In the genomic region with DNA sequence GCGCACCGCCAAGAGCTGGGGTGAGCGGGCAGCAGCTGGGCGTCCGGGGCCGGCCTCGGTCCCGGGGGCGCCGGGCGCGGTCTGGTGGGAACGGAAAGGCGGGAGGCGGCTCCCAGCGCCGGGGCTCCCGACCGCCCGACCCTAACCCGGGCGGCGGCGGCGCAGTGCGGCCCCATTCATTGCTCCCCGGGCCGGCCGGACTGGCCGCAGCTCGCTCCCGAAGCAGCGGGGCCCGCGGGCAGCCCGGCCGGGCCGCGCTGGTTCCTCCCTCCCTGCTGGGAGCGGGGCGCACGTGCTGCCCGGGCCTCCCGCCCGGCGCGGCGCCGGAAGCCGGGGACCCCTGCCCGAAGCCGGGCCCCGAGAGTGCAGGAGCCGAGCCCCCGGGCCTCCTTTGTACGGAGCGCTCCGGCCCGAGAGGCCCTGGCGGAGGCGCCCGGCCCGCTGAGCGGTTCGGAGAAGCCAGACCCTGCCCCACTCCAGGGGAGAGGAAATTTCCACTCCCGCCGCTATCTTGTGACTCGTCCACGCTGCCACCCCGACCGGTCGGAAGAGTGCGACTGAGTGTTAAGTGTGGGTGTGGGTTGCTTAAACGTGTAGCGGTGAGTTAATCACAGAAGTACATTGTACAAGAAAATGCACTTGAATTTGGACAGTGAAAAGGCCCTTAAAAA, we compare ENCODE assay signal across 1 cellular context.
TF ChIP-seq lines count a peak whose summit lies in the region.

No MANE protein-coding gene starts in this region.

TF ChIP-seq in HepG2, 621 proteins besides CTCF, POLR2A, EP300 and RAD21 (continued from another document and continues in another):
- TF ChIP-seq, protein P1, sequence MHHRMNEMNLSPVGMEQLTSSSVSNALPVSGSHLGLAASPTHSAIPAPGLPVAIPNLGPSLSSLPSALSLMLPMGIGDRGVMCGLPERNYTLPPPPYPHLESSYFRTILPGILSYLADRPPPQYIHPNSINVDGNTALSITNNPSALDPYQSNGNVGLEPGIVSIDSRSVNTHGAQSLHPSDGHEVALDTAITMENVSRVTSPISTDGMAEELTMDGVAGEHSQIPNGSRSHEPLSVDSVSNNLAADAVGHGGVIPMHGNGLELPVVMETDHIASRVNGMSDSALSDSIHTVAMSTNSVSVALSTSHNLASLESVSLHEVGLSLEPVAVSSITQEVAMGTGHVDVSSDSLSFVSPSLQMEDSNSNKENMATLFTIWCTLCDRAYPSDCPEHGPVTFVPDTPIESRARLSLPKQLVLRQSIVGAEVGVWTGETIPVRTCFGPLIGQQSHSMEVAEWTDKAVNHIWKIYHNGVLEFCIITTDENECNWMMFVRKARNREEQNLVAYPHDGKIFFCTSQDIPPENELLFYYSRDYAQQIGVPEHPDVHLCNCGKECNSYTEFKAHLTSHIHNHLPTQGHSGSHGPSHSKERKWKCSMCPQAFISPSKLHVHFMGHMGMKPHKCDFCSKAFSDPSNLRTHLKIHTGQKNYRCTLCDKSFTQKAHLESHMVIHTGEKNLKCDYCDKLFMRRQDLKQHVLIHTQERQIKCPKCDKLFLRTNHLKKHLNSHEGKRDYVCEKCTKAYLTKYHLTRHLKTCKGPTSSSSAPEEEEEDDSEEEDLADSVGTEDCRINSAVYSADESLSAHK (CRISPR knock-in tag; IDR thresholded peaks at IDR 0.05; ENCODE audit: borderline replicate concordance), result no peak
- peak; percentile 37; the same call in 1 of the 3 replicates for TF ChIP-seq MXI1 (IDR thresholded peaks at IDR 0.05; ENCODE audit: borderline replicate concordance, low read depth, low read length)
- no peak for TF ChIP-seq JARID2 (CRISPR knock-in tag; IDR thresholded peaks at IDR 0.05; ENCODE audit: insufficient replicate concordance)
- no peak for TF ChIP-seq TARDBP (CRISPR knock-in tag; IDR thresholded peaks at IDR 0.05)
- TF ChIP-seq ZFP36L2 (CRISPR knock-in tag; IDR thresholded peaks at IDR 0.05), result no peak
- TF ChIP-seq, protein P2, sequence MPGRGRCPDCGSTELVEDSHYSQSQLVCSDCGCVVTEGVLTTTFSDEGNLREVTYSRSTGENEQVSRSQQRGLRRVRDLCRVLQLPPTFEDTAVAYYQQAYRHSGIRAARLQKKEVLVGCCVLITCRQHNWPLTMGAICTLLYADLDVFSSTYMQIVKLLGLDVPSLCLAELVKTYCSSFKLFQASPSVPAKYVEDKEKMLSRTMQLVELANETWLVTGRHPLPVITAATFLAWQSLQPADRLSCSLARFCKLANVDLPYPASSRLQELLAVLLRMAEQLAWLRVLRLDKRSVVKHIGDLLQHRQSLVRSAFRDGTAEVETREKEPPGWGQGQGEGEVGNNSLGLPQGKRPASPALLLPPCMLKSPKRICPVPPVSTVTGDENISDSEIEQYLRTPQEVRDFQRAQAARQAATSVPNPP (CRISPR knock-in tag; IDR thresholded peaks at IDR 0.05), result no peak
- TF ChIP-seq ARNTL (CRISPR knock-in tag; IDR thresholded peaks at IDR 0.05), result no peak
- no peak for TF ChIP-seq MBNL3 (CRISPR knock-in tag; conservative IDR thresholded peaks at IDR 0.05)
- TF ChIP-seq KDM6A (CRISPR knock-in tag; IDR thresholded peaks at IDR 0.05; ENCODE audit: low read depth), result no peak
- no peak for TF ChIP-seq ZBTB7B (CRISPR knock-in tag; IDR thresholded peaks at IDR 0.05)
- no peak for TF ChIP-seq ZNF329 (CRISPR knock-in tag; IDR thresholded peaks at IDR 0.05; ENCODE audit: low read depth)
- TF ChIP-seq, protein P3, sequence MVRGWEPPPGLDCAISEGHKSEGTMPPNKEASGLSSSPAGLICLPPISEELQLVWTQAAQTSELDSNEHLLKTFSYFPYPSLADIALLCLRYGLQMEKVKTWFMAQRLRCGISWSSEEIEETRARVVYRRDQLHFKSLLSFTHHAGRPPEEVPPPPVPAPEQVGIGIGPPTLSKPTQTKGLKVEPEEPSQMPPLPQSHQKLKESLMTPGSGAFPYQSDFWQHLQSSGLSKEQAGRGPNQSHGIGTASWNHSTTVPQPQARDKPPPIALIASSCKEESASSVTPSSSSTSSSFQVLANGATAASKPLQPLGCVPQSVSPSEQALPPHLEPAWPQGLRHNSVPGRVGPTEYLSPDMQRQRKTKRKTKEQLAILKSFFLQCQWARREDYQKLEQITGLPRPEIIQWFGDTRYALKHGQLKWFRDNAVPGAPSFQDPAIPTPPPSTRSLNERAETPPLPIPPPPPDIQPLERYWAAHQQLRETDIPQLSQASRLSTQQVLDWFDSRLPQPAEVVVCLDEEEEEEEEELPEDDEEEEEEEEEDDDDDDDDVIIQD (CRISPR knock-in tag; IDR thresholded peaks at IDR 0.05; ENCODE audit: low read depth), result no peak
- TF ChIP-seq, protein P4, sequence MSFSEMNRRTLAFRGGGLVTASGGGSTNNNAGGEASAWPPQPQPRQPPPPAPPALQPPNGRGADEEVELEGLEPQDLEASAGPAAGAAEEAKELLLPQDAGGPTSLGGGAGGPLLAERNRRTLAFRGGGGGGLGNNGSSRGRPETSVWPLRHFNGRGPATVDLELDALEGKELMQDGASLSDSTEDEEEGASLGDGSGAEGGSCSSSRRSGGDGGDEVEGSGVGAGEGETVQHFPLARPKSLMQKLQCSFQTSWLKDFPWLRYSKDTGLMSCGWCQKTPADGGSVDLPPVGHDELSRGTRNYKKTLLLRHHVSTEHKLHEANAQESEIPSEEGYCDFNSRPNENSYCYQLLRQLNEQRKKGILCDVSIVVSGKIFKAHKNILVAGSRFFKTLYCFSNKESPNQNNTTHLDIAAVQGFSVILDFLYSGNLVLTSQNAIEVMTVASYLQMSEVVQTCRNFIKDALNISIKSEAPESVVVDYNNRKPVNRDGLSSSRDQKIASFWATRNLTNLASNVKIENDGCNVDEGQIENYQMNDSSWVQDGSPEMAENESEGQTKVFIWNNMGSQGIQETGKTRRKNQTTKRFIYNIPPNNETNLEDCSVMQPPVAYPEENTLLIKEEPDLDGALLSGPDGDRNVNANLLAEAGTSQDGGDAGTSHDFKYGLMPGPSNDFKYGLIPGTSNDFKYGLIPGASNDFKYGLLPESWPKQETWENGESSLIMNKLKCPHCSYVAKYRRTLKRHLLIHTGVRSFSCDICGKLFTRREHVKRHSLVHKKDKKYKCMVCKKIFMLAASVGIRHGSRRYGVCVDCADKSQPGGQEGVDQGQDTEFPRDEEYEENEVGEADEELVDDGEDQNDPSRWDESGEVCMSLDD (CRISPR knock-in tag; IDR thresholded peaks at IDR 0.05; ENCODE audit: borderline replicate concordance), result peak; percentile 10; the same call in 1 of the 2 replicates
- TF ChIP-seq, protein P5, sequence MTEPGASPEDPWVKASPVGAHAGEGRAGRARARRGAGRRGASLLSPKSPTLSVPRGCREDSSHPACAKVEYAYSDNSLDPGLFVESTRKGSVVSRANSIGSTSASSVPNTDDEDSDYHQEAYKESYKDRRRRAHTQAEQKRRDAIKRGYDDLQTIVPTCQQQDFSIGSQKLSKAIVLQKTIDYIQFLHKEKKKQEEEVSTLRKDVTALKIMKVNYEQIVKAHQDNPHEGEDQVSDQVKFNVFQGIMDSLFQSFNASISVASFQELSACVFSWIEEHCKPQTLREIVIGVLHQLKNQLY (CRISPR knock-in tag; IDR thresholded peaks at IDR 0.05), result no peak
- no peak for TF ChIP-seq NR1H2 (CRISPR knock-in tag; IDR thresholded peaks at IDR 0.05; ENCODE audit: borderline replicate concordance, low read depth)
- no peak for TF ChIP-seq MAFK (conservative IDR thresholded peaks at IDR 0.05 in 1 of 2, IDR thresholded peaks at IDR 0.05 in 1 of 2; ENCODE audit: low read length in 2 of 2)
- TF ChIP-seq ZNF20 (CRISPR knock-in tag; IDR thresholded peaks at IDR 0.05), result no peak
- TF ChIP-seq GABPA (IDR thresholded peaks at IDR 0.05; ENCODE audit: low read depth, low read length), result no peak
- no peak for TF ChIP-seq GABPA (CRISPR knock-in tag; IDR thresholded peaks at IDR 0.05; ENCODE audit: low read depth)
- TF ChIP-seq ZSCAN22 (CRISPR knock-in tag; IDR thresholded peaks at IDR 0.05), result no peak
- no peak for TF ChIP-seq SIX1 (CRISPR knock-in tag; IDR thresholded peaks at IDR 0.05; ENCODE audit: borderline replicate concordance)
- no peak; the same call in 1 of the 2 replicates for TF ChIP-seq PHF20 (CRISPR knock-in tag; IDR thresholded peaks at IDR 0.05)
- TF ChIP-seq, protein P6, sequence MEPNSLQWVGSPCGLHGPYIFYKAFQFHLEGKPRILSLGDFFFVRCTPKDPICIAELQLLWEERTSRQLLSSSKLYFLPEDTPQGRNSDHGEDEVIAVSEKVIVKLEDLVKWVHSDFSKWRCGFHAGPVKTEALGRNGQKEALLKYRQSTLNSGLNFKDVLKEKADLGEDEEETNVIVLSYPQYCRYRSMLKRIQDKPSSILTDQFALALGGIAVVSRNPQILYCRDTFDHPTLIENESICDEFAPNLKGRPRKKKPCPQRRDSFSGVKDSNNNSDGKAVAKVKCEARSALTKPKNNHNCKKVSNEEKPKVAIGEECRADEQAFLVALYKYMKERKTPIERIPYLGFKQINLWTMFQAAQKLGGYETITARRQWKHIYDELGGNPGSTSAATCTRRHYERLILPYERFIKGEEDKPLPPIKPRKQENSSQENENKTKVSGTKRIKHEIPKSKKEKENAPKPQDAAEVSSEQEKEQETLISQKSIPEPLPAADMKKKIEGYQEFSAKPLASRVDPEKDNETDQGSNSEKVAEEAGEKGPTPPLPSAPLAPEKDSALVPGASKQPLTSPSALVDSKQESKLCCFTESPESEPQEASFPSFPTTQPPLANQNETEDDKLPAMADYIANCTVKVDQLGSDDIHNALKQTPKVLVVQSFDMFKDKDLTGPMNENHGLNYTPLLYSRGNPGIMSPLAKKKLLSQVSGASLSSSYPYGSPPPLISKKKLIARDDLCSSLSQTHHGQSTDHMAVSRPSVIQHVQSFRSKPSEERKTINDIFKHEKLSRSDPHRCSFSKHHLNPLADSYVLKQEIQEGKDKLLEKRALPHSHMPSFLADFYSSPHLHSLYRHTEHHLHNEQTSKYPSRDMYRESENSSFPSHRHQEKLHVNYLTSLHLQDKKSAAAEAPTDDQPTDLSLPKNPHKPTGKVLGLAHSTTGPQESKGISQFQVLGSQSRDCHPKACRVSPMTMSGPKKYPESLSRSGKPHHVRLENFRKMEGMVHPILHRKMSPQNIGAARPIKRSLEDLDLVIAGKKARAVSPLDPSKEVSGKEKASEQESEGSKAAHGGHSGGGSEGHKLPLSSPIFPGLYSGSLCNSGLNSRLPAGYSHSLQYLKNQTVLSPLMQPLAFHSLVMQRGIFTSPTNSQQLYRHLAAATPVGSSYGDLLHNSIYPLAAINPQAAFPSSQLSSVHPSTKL (CRISPR knock-in tag; IDR thresholded peaks at IDR 0.05), result no peak
- TF ChIP-seq ZC3H13 (CRISPR knock-in tag; IDR thresholded peaks at IDR 0.05), result no peak
- TF ChIP-seq THYN1 (CRISPR knock-in tag; IDR thresholded peaks at IDR 0.05; ENCODE audit: borderline replicate concordance, low read depth), result no peak
- no peak for TF ChIP-seq KMT2A (CRISPR knock-in tag; IDR thresholded peaks at IDR 0.05)
- TF ChIP-seq, protein P7, sequence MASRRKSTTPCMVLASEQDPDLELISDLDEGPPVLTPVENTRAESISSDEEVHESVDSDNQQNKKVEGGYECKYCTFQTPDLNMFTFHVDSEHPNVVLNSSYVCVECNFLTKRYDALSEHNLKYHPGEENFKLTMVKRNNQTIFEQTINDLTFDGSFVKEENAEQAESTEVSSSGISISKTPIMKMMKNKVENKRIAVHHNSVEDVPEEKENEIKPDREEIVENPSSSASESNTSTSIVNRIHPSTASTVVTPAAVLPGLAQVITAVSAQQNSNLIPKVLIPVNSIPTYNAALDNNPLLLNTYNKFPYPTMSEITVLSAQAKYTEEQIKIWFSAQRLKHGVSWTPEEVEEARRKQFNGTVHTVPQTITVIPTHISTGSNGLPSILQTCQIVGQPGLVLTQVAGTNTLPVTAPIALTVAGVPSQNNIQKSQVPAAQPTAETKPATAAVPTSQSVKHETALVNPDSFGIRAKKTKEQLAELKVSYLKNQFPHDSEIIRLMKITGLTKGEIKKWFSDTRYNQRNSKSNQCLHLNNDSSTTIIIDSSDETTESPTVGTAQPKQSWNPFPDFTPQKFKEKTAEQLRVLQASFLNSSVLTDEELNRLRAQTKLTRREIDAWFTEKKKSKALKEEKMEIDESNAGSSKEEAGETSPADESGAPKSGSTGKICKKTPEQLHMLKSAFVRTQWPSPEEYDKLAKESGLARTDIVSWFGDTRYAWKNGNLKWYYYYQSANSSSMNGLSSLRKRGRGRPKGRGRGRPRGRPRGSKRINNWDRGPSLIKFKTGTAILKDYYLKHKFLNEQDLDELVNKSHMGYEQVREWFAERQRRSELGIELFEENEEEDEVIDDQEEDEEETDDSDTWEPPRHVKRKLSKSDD (CRISPR knock-in tag; IDR thresholded peaks at IDR 0.05; ENCODE audit: low read depth), result no peak
- TF ChIP-seq, protein P8, sequence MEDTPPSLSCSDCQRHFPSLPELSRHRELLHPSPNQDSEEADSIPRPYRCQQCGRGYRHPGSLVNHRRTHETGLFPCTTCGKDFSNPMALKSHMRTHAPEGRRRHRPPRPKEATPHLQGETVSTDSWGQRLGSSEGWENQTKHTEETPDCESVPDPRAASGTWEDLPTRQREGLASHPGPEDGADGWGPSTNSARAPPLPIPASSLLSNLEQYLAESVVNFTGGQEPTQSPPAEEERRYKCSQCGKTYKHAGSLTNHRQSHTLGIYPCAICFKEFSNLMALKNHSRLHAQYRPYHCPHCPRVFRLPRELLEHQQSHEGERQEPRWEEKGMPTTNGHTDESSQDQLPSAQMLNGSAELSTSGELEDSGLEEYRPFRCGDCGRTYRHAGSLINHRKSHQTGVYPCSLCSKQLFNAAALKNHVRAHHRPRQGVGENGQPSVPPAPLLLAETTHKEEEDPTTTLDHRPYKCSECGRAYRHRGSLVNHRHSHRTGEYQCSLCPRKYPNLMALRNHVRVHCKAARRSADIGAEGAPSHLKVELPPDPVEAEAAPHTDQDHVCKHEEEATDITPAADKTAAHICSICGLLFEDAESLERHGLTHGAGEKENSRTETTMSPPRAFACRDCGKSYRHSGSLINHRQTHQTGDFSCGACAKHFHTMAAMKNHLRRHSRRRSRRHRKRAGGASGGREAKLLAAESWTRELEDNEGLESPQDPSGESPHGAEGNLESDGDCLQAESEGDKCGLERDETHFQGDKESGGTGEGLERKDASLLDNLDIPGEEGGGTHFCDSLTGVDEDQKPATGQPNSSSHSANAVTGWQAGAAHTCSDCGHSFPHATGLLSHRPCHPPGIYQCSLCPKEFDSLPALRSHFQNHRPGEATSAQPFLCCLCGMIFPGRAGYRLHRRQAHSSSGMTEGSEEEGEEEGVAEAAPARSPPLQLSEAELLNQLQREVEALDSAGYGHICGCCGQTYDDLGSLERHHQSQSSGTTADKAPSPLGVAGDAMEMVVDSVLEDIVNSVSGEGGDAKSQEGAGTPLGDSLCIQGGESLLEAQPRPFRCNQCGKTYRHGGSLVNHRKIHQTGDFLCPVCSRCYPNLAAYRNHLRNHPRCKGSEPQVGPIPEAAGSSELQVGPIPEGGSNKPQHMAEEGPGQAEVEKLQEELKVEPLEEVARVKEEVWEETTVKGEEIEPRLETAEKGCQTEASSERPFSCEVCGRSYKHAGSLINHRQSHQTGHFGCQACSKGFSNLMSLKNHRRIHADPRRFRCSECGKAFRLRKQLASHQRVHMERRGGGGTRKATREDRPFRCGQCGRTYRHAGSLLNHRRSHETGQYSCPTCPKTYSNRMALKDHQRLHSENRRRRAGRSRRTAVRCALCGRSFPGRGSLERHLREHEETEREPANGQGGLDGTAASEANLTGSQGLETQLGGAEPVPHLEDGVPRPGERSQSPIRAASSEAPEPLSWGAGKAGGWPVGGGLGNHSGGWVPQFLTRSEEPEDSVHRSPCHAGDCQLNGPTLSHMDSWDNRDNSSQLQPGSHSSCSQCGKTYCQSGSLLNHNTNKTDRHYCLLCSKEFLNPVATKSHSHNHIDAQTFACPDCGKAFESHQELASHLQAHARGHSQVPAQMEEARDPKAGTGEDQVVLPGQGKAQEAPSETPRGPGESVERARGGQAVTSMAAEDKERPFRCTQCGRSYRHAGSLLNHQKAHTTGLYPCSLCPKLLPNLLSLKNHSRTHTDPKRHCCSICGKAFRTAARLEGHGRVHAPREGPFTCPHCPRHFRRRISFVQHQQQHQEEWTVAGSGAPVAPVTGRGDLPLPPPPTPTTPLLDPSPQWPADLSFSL (CRISPR knock-in tag; IDR thresholded peaks at IDR 0.05), result no peak
- TF ChIP-seq ZNF652 (CRISPR knock-in tag; IDR thresholded peaks at IDR 0.05; ENCODE audit: borderline replicate concordance, low read depth), result no peak
